ENCODE assay signal across 2 cellular contexts in genomic region chr16:56931253-56931768, GRCh38.
A peak's percentile ranks its signal among the peaks of the same experiment; 100 is the strongest.
TF ChIP-seq lines count a peak whose summit lies in the region.

No MANE protein-coding gene starts in this region.

TF ChIP-seq in K562, 482 proteins besides CTCF, POLR2A, EP300 and RAD21 (continued from another document and continues in another):
- TF ChIP-seq ZNF57 (CRISPR knock-in tag; IDR thresholded peaks at IDR 0.05) (no peak), NCOA2 (IDR thresholded peaks at IDR 0.05; ENCODE audit: partially characterized antibody in 2 of 2) (no peak), KLF16 (IDR thresholded peaks at IDR 0.05) (no peak), U2AF1 (optimal IDR thresholded peaks at IDR 0.05; ENCODE audit: low read depth, low read length) (no peak), HEY1 (CRISPR knock-in tag; IDR thresholded peaks at IDR 0.05; ENCODE audit: borderline replicate concordance) (peak; percentile 78; the same call in 1 of the 2 replicates), GATAD2A (IDR thresholded peaks at IDR 0.05) (no peak), DPF2 (IDR thresholded peaks at IDR 0.05) (no peak), ZBTB26 (CRISPR knock-in tag; IDR thresholded peaks at IDR 0.05) (no peak), E2F8 (IDR thresholded peaks at IDR 0.05; ENCODE audit: low read depth, partially characterized antibody) (no peak), TCF7 (IDR thresholded peaks at IDR 0.05; ENCODE audit: borderline replicate concordance) (no peak), NFRKB (IDR thresholded peaks at IDR 0.05; ENCODE audit: low read depth) (peak; percentile 93), ZBTB34 (CRISPR knock-in tag; IDR thresholded peaks at IDR 0.05) (peak; percentile 64; the same call in 1 of the 2 replicates), SMAD2 (IDR thresholded peaks at IDR 0.05; ENCODE audit: low read depth, low read length) (no peak), FOXK2 (conservative IDR thresholded peaks at IDR 0.05 in 1 of 2, IDR thresholded peaks at IDR 0.05 in 1 of 2; ENCODE audit: low read depth in 2 of 2) (0 out of 4 replicates have a peak, but pooled peaks of 1 of the 2 experiments have one; percentile 46), CBX8 (IDR thresholded peaks at IDR 0.05; ENCODE audit: borderline replicate concordance, extremely low read depth, low read depth, low read length, poor library complexity, severe bottlenecking) (no peak), MEF2D (tag; conservative IDR thresholded peaks at IDR 0.05; ENCODE audit: low read depth) (no peak), RBM39 (optimal IDR thresholded peaks at IDR 0.05; ENCODE audit: low read depth, low read length) (no peak), HDAC2 (IDR thresholded peaks at IDR 0.05) (no peak), ZNF316 (IDR thresholded peaks at IDR 0.05) (no peak), ATF2 (CRISPR knock-in tag; IDR thresholded peaks at IDR 0.05) (no peak), GABPA (tag; conservative IDR thresholded peaks at IDR 0.05; ENCODE audit: low read depth) (no peak), ZBTB43 (CRISPR knock-in tag; IDR thresholded peaks at IDR 0.05) (no peak), THRAP3 (IDR thresholded peaks at IDR 0.05; ENCODE audit: borderline replicate concordance) (no peak), RBM17 (IDR thresholded peaks at IDR 0.05; ENCODE audit: borderline replicate concordance, low read depth, low read length) (no peak), PRPF4 (IDR thresholded peaks at IDR 0.05; ENCODE audit: insufficient read depth, low read depth, low read length, poor library complexity, severe bottlenecking) (no peak)

TF ChIP-seq in HepG2, 621 proteins besides CTCF, POLR2A, EP300 and RAD21 (continued from another document):
- TF ChIP-seq AKNA (CRISPR knock-in tag; IDR thresholded peaks at IDR 0.05; ENCODE audit: borderline replicate concordance) (0 out of 2 replicates have a peak, but pooled peaks have one; percentile 72), PBX2 (CRISPR knock-in tag; IDR thresholded peaks at IDR 0.05) (no peak), IRF9 (CRISPR knock-in tag; IDR thresholded peaks at IDR 0.05; ENCODE audit: borderline replicate concordance) (no peak), RNF2 (conservative IDR thresholded peaks at IDR 0.05; ENCODE audit: low read depth) (0 out of 2 replicates have a peak, but pooled peaks have one; percentile 20)
